ENCODE assay signal across 8 cellular contexts in the genomic region with DNA sequence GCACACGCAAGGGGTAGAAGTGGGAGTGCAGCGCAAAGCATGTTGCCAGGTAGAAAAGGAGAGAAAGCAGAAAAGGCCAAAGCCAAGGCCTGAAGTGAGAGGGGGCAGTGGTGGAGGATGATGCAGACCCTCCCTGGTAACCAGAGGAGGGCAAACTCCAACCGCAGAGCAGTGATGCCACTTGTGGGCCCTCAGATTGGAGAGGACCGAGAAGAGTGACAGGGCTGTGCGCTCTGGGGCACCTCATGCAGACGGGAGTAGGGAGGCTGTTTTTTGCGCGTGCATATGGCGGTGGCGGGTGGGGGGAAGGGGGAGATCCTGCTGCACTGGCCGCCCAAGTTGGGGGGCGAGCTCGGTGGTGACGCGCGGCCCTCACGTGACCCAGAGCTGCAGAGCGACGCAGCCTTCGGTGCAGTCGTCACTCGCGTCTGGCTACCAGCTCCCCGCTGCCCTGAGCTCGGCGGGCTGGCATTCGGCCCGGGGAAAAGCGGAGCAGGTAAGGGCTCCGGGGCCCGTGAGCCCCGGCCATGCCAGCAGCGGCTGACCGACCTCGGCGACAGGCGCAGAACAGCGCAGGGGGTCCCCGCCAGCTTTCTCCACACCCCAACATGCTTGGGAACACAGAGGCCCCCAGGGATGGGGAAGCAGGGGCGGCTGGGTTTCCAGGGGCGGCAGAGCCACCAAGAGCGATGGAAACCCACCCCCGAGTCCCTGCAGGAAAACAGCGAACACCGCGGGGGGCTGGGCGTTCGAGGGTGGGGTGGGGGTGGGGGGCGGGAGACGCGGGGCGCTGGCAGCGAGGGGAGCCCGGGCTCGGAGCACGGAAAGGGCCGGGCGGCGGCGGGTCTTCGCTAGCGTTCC. TPM values are rescaled to one million over a fixed set of nuclear protein-coding genes. Genes with fewer than 3 reads are reported as not detected.
DNase-seq lines count a peak whose midpoint lies in the region; ATAC-seq and TF ChIP-seq lines count a peak whose summit lies in the region.

BEX3 (plus strand) TSS at position 421 of the 861 bp plus-strand sequence. CDS start 984 bp downstream, outside the sequence.

- H3K27ac Mint-ChIP-seq in CD8-positive, alpha-beta memory T cell: peak within 1 kb of the TSS in 5 of 8 donors; percentile 14 to 83 (median 54)
- H3K27ac Mint-ChIP-seq in T-cell (peak within 1 kb of the TSS; percentile 63 to 69), MCF 10A (ENCODE audit: low read depth, unreplicated experiment) (peak within 1 kb of the TSS; percentile 67)

- no peak within 1 kb of the TSS for H3K27ac ChIP-seq in CD8-positive, alpha-beta memory T cell (ENCODE audit: low read depth, low read length)
- H3K27ac ChIP-seq in prostate gland: peak within 1 kb of the TSS; percentile 89 to 90

- no TSS peak for BruUV-seq in MCF 10A (replicated peaks; lab: Mats Ljungman, UMichigan)

- H3K36me3 Mint-ChIP-seq in CD8-positive, alpha-beta memory T cell: no peaks in the 10 kb centered on the region
- H3K36me3 Mint-ChIP-seq in T-cell (no peaks in the 10 kb centered on the region), MCF 10A (ENCODE audit: insufficient read depth, unreplicated experiment) (peaks cover 13% of the 10 kb centered on the region)

- no peaks in the 10 kb centered on the region for H3K36me3 ChIP-seq in CD8-positive, alpha-beta memory T cell (ENCODE audit: insufficient read depth, low read length)
- H3K36me3 ChIP-seq in prostate gland: no peaks in the 10 kb centered on the region

- H3K9me3 ChIP-seq in CD8-positive, alpha-beta memory T cell (ENCODE audit: low read length): no peaks in the 10 kb centered on the region
- H3K9me3 ChIP-seq in prostate gland: no peaks in the 10 kb centered on the region

- POLR2A ChIA-PET in CD8-positive, alpha-beta memory T cell (lab: Charles Lee): no interaction called here
- POLR2A ChIA-PET in T-cell (lab: Charles Lee) (interaction anchor here in 1 of 2 donors (0.6 kb wide), 1 partner anchor 29 kb away, joined by 6 read pairs; no protein-coding TSS in a partner anchor), MCF 10A (lab: Yijun Ruan, JAX) (interaction anchor here (0.6 to 5.1 kb wide), 9 partner anchors 8 to 835 kb away, joined by 3 to 51 read pairs (median 5); partner anchors contain the start of gene TCEAL9)

- DNase-seq in CD8-positive, alpha-beta memory T cell: peak in 4 of 5 donors; percentile 1 to 53 (median 31)
- DNase-seq in LHCN-M2 (ENCODE audit: low read depth) (peak; percentile 61), T-cell (peak in 33 of 34 experiments; percentile 4 to 59 (median 33)), MCF 10A (ENCODE audit: unreplicated experiment) (peak; percentile 29), hippocampal formation (lab: John Stamatoyannopoulos, UW) (peak; percentile 43 to 44), prostate gland (ENCODE audit: low spot score) (peak; percentile 41), T1000 (lab: John Stamatoyannopoulos, UW) (no peak)

- intact Hi-C loops in MCF 10A (cut with micrococcal nuclease): no loop called here
- intact Hi-C loops in prostate gland (cut with DNase I): no loop called here

- no peaks in the 10 kb centered on the region for H3K27me3 ChIP-seq in CD8-positive, alpha-beta memory T cell (ENCODE audit: insufficient read depth, low read length, poor library complexity, severe bottlenecking)
- H3K27me3 ChIP-seq in prostate gland (replicated peaks; ENCODE audit: insufficient read depth): no peaks in the 10 kb centered on the region

- H3K4me1 ChIP-seq in CD8-positive, alpha-beta memory T cell (ENCODE audit: insufficient read depth, low read length): no peaks in the 10 kb centered on the region
- no peaks in the 10 kb centered on the region for H3K4me1 ChIP-seq in prostate gland (replicated peaks)

- H3K4me3 ChIP-seq in CD8-positive, alpha-beta memory T cell (ENCODE audit: low read length): no peak within 1 kb of the TSS
- peak within 1 kb of the TSS; percentile 61 to 65 for H3K4me3 ChIP-seq in prostate gland

- TF ChIP-seq POLR2A in prostate gland (IDR thresholded peaks at IDR 0.05): peak; percentile 54

- H3K9me3 Mint-ChIP-seq in CD8-positive, alpha-beta memory T cell: no peaks in the 10 kb centered on the region
- H3K9me3 Mint-ChIP-seq in T-cell (no peaks in the 10 kb centered on the region), MCF 10A (ENCODE audit: unreplicated experiment) (no peaks in the 10 kb centered on the region)

- WGBS in prostate gland: 5% methylated on average over 18 of the region's 62 CpGs

- TF ChIP-seq CTCF in MCF 10A (IDR thresholded peaks at IDR 0.05; ENCODE audit: unreplicated experiment) (no peak), prostate gland (IDR thresholded peaks at IDR 0.05) (no peak)

- CTCF ChIA-PET in CD8-positive, alpha-beta memory T cell (lab: Charles Lee): no interaction called here
- CTCF ChIA-PET in T-cell (lab: Charles Lee) (interaction anchor here in 1 of 2 donors (0.8 kb wide), 1 partner anchor 87 kb away, joined by 4 read pairs; no protein-coding TSS in a partner anchor), MCF 10A (lab: Yijun Ruan, JAX) (interaction anchor here (0.7 kb wide), 2 partner anchors 68 to 159 kb away, joined by 3 read pairs; no protein-coding TSS in a partner anchor)

- H3K4me3 Mint-ChIP-seq in CD8-positive, alpha-beta memory T cell: peak within 1 kb of the TSS; percentile 70 to 89 (median 74)
- H3K4me3 Mint-ChIP-seq in T-cell: peak within 1 kb of the TSS; percentile 75 to 79 (median 76)
- H3K4me3 Mint-ChIP-seq in MCF 10A (ENCODE audit: unreplicated experiment): peak within 1 kb of the TSS; percentile 74

- ATAC-seq in T-cell (replicated peaks in 1 of 4) (peak; percentile 75 to 90 (median 80)), GM21717 (IDR thresholded peaks at IDR 0.05; ENCODE audit: unreplicated experiment) (no peak)

- H3K4me1 Mint-ChIP-seq in CD8-positive, alpha-beta memory T cell: peaks cover 4 to 8% (median 5%) of the 10 kb centered on the region in 3 donors
- H3K4me1 Mint-ChIP-seq in T-cell: peaks cover 3 to 12% (median 6%) of the 10 kb centered on the region in 3 donors
- H3K4me1 Mint-ChIP-seq in MCF 10A (ENCODE audit: insufficient read depth, unreplicated experiment): peaks cover 5% of the 10 kb centered on the region

- H3K27me3 Mint-ChIP-seq in CD8-positive, alpha-beta memory T cell: peaks cover 8% of the 10 kb centered on the region in 2 donors
- H3K27me3 Mint-ChIP-seq in T-cell (no peaks in the 10 kb centered on the region), MCF 10A (ENCODE audit: insufficient read depth, unreplicated experiment) (peaks cover 24% of the 10 kb centered on the region)

RNA-seq across cellular contexts. Expression of gene BEX3, which starts in this region (rescaled TPM):
- 10 to 100 TPM in 1 of 2 experiments, 1 to 10 TPM in 1; 9.5 to 10.6 TPM for total RNA-seq in CD8-positive, alpha-beta memory T cell
- 33.7 TPM for polyA plus RNA-seq in CD8-positive, alpha-beta memory T cell
- 354 and 380 TPM in 2 replicates for total RNA-seq in LHCN-M2 (2014; rRNA removed)
- polyA plus RNA-seq in LHCN-M2 (2012): 625 TPM
- total RNA-seq in T-cell: 10 to 100 TPM; 17.7 to 41.5 (median 27.7) TPM
- 166 and 173 TPM in 2 replicates for total RNA-seq in MCF 10A (2022)
- 100 to 1,000 TPM; 249 to 418 TPM for total RNA-seq in prostate gland
